ENCODE assay signal across 12 cellular contexts in genomic region chr1:6861075-6861724, GRCh38.
DNase-seq lines count a peak whose midpoint lies in the region; ATAC-seq, FAIRE-seq and TF ChIP-seq lines count a peak whose summit lies in the region.
"Had no signal": no experiment of that assay in that cellular context is flagged by ENCODE, and none has a peak within 500 bp of the region (broad histone marks: within the 10 kb centered on the region; RNA-seq: fewer than 3 reads in every experiment).

No MANE protein-coding gene starts in this region.

- no peak overlapping the region for H2AFZ ChIP-seq in OCI-LY3 (ENCODE audit: low read depth, low read length)

- H3K27me3 ChIP-seq in OCI-LY3 (ENCODE audit: low read depth, low read length), result no peaks in the 10 kb centered on the region

- no peaks in the 10 kb centered on the region for H4K20me1 ChIP-seq in OCI-LY3 (ENCODE audit: insufficient read depth, low read length)

- H3K4me2 ChIP-seq in OCI-LY3 (ENCODE audit: low read length), result peak overlapping the region; percentile 73

- peak overlapping the region; percentile 43; the same call in 1 of the 2 replicates for H3K9ac ChIP-seq in OCI-LY3 (ENCODE audit: low read length)

- no peaks in the 10 kb centered on the region for H3K9me3 ChIP-seq in OCI-LY3 (ENCODE audit: insufficient read depth, low read length)

- H3K36me3 ChIP-seq in OCI-LY3 (replicated peaks; ENCODE audit: low read depth, low read length), result no peaks in the 10 kb centered on the region

- FAIRE-seq in D721Med (lab: Jason Lieb, UNC), result no peak
- FAIRE-seq: G401.6 had no signal

- no peak for DNase-seq in activated effector memory CD4-positive, alpha-beta T cell treated with Interleukin-2 at 50 U/mL for 16 hours
- no peak for DNase-seq in glomerular visceral epithelial cell (ENCODE audit: extremely low spot score)
- DNase-seq in D721Med (ENCODE audit: insufficient read length, low spot score), result no peak
- no peak for DNase-seq in GM03348 (ENCODE audit: low spot score)
- DNase-seq: activated naive CD4-positive, alpha-beta T cell treated with Interleukin-2 at 50 U/mL for 16 hours; CD8-positive, alpha-beta memory T cell; NCI-H774; SHP77 treated with DMSO at 0.1 percent for 48 hours had no signal

- peaks cover 29% of the 10 kb centered on the region for H3K4me1 ChIP-seq in OCI-LY3 (ENCODE audit: low read length)

- peak overlapping the region; percentile 57 for H3K4me3 ChIP-seq in OCI-LY3 (ENCODE audit: low read length)

- TF ChIP-seq CTCF in OCI-LY3 (IDR thresholded peaks at IDR 0.05; ENCODE audit: low read depth, low read length), result no peak
- no peak for TF ChIP-seq CTCF in D721Med (IDR thresholded peaks at IDR 0.05; ENCODE audit: insufficient read depth, missing control alignments)

- peaks cover 18% of the 10 kb centered on the region for H3K79me2 ChIP-seq in OCI-LY3 (ENCODE audit: low read length)

- peak; percentile 69 for ATAC-seq in GM19351 (IDR thresholded peaks at IDR 0.05; ENCODE audit: unreplicated experiment)
- peak; percentile 37 for ATAC-seq in HG02759 (IDR thresholded peaks at IDR 0.05; ENCODE audit: unreplicated experiment)

- H3K27ac ChIP-seq in OCI-LY3 (ENCODE audit: low read length), result peak overlapping the region; percentile 87
